ENCODE assay signal across 8 cellular contexts in the genomic region with DNA sequence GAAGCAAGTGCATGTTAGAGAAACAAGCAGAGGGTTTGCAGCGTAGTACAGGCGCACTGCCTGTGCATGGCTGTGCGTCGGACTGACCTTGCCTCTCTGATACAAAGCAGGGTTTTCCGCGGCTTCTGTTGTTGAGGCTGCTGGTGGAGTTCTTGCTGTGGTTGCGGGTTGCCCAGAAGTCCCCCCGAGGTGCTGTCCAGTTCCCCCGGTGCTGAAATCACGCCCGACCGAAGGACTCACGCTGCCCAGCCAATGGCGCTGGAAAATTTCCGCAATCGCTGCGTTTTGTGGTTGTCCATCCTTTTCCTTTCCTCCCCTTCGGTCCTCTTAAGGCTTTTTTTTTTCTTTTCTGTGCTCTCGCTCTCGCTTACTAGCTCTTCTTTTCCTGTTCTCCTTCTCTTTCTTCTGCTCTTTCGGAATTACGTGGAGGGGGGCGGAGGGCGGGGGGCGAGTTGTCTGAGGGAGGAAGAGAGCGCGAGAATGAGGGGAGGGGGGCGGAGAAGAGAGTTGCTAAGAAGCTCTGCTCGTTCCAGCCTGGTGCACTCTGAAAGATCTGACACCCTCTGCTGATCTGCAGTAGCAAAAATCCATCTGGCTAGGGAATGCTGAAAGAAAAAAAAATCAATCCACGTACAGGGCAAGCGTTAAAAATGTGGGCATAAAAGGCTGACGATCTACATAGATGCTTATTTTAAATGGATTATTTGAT. TPM values are rescaled to one million over a fixed set of nuclear protein-coding genes. Genes with fewer than 3 reads are reported as not detected.
DNase-seq lines count a peak whose midpoint lies in the region; ATAC-seq and TF ChIP-seq lines count a peak whose summit lies in the region.

Gene SLITRK1, minus strand, starts transcription at position 558 of the 709 bp plus-strand sequence. CDS start 967 bp downstream, outside the sequence.

- H3K4me3 Mint-ChIP-seq in endodermal cell, result peak within 1 kb of the TSS; percentile 61
- H3K4me3 Mint-ChIP-seq in nephron progenitor cell, result peak within 1 kb of the TSS; percentile 86

- no peaks in the 10 kb centered on the region for H3K36me3 ChIP-seq in H7 (replicated peaks; ENCODE audit: control insufficient read depth, insufficient read depth, low read length)
- no peaks in the 10 kb centered on the region for H3K36me3 ChIP-seq in endodermal cell (ENCODE audit: control insufficient read depth, insufficient read depth, low read length)

- H3K27ac ChIP-seq in endodermal cell (ENCODE audit: low read depth, low read length), result no peak within 1 kb of the TSS

- DNase-seq in AG09309 (ENCODE audit: low read depth) (no peak), H7 (peak; percentile 59), RPMI7951 (ENCODE audit: low read depth) (peak; percentile 16), endodermal cell (peak; percentile 97), nephron progenitor cell (peak; percentile 98), NK-92 (lab: John Stamatoyannopoulos, UW; ENCODE audit: unreplicated experiment) (no peak)

- no peak for ATAC-seq in GM18873 (IDR thresholded peaks at IDR 0.05; ENCODE audit: low FRiP score, unreplicated experiment)
- ATAC-seq in HG03196 (IDR thresholded peaks at IDR 0.05; ENCODE audit: unreplicated experiment), result no peak

- no peaks in the 10 kb centered on the region for H3K9me3 Mint-ChIP-seq in endodermal cell
- no peaks in the 10 kb centered on the region for H3K9me3 Mint-ChIP-seq in nephron progenitor cell

- 0 to 1% methylated on average over 16 to 32 of the region's 32 CpGs for WGBS in endodermal cell (ENCODE audit: insufficient coverage in 1 of 2, insufficient read length in 1 of 2), 2 experiments

- peaks cover 78% of the 10 kb centered on the region for H3K27me3 Mint-ChIP-seq in endodermal cell (ENCODE audit: insufficient read depth)
- H3K27me3 Mint-ChIP-seq in nephron progenitor cell (ENCODE audit: low read depth, poor library complexity), result peaks cover 81% of the 10 kb centered on the region

- peaks cover 11% of the 10 kb centered on the region for H3K4me1 ChIP-seq in endodermal cell (ENCODE audit: control insufficient read depth, insufficient read depth, low read length)

- H3K4me3 ChIP-seq in AG09309 (ENCODE audit: control insufficient read depth, low read depth, low read length) (peak within 1 kb of the TSS; percentile 72), H7 (ENCODE audit: insufficient read depth, low read depth, low read length) (peak within 1 kb of the TSS; percentile 49), endodermal cell (ENCODE audit: low read length) (peak within 1 kb of the TSS; percentile 76)

- H3K9me3 ChIP-seq in endodermal cell (ENCODE audit: control insufficient read depth, low read length), result no peaks in the 10 kb centered on the region

- H3K27ac Mint-ChIP-seq in endodermal cell, result no peak within 1 kb of the TSS
- H3K27ac Mint-ChIP-seq in nephron progenitor cell, result no peak within 1 kb of the TSS

- H3K4me1 Mint-ChIP-seq in endodermal cell (peaks cover 36% of the 10 kb centered on the region), nephron progenitor cell (peaks cover 37% of the 10 kb centered on the region)

- H3K27me3 ChIP-seq in H7 (ENCODE audit: control insufficient read depth, insufficient read depth, low read length) (peaks cover 54% of the 10 kb centered on the region), endodermal cell (ENCODE audit: control insufficient read depth, insufficient read depth, low read length, poor library complexity, severe bottlenecking) (peaks cover 81% of the 10 kb centered on the region)

- no peak within 1 kb of the TSS for H3K9ac ChIP-seq in endodermal cell (ENCODE audit: extremely low read depth, low read length, poor library complexity, severe bottlenecking)

- H3K36me3 Mint-ChIP-seq in endodermal cell (ENCODE audit: low read depth) (no peaks in the 10 kb centered on the region), nephron progenitor cell (ENCODE audit: low read depth) (no peaks in the 10 kb centered on the region)

- TF ChIP-seq CTCF in AG09309 (IDR thresholded peaks at IDR 0.05; ENCODE audit: control insufficient read depth, insufficient read depth, low read depth, low read length, missing control alignments) (no peak), endodermal cell (conservative IDR thresholded peaks at IDR 0.05) (no peak), nephron progenitor cell (IDR thresholded peaks at IDR 0.05) (no peak)

RNA-seq across cellular contexts. Expression of gene SLITRK1, which starts in this region (rescaled TPM):
- 0.04 and 0.07 TPM in 2 replicates for total RNA-seq in H7 (2014; rRNA removed; shearing (Covaris generic))
- total RNA-seq in RPMI7951 (2014; rRNA removed; shearing (Covaris generic)), result under 0.01 and 0.12 TPM in 2 replicates
- total RNA-seq in endodermal cell, result under 1 TPM in 1 of 2 donors, not detected in 1; 0.11 TPM
- 2.9 TPM for polyA plus RNA-seq in endodermal cell (2013, experiment 1 of 2)
- 2.5 TPM for polyA plus RNA-seq in endodermal cell (2013, experiment 2 of 2)

Comparison
In these comparisons a context has a peak if more than half of its experiments do, and no peak if none do; other contexts are left out.
1. Peak in DNase-seq and H3K4me3 ChIP-seq in H7; RNA of the gene not detected or under 1 TPM.
2. Peak in DNase-seq in RPMI7951; RNA of the gene not detected or under 1 TPM.
3. DNase-seq: peak in endodermal cell (single experiment) and nephron progenitor cell (single experiment); none in AG09309 (single experiment) and NK-92 (single experiment).
4. Peak in every context shown above with its lines, with median percentiles within 50 percentile points of each other: H3K4me3 ChIP-seq.